ENCODE assay signal across 13 cellular contexts in the genomic region with DNA sequence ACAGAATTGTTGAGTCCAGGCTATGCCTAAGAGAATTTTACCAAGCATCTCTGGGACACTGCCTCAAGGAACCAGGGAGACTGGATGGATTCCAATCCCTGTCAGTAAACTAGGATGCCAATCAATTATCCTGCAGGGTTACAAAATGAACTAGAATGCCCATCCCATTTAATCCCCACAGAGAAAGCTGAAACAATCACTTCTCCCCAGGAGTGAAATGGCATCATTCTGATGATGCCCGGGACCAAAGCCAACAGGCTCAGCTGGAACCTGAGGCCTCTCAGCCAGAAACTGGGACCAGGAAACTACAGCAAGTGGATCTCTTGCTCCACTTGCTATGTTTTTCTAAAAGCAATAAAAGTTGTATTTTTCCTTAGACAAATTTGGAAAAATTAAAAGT.
A peak's percentile ranks its signal among the peaks of the same experiment; 100 is the strongest.
DNase-seq lines count a peak whose midpoint lies in the region; ATAC-seq lines count a peak whose summit lies in the region.
"Had no signal": no experiment of that assay in that cellular context is flagged by ENCODE, and none has a peak within 500 bp of the region (broad histone marks: within the 10 kb centered on the region; RNA-seq: fewer than 3 reads in every experiment).

No MANE protein-coding gene starts in this region.

- DNase-seq in DMS 273 (lab: John Stamatoyannopoulos, UW; ENCODE audit: unreplicated experiment) = peak; percentile 37
- DNase-seq in DMS 273 treated with DMSO at 0.1 percent for 48 hours (lab: John Stamatoyannopoulos, UW) = no peak
- peak; percentile 3 to 59 for DNase-seq in NCI-H446 (lab: John Stamatoyannopoulos, UW)
- DNase-seq in dermis blood vessel endothelial cell = peak; percentile 9
- DNase-seq in renal cortical epithelial cell (ENCODE audit: low read depth) = peak; percentile 63
- DNase-seq in activated naive CD4-positive, alpha-beta T cell treated with Interleukin-2 at 50 U/mL for 16 hours = no peak
- no peak for DNase-seq in left lobe of liver (ENCODE audit: low spot score)
- DNase-seq in RKO (ENCODE audit: low spot score) = no peak
- DNase-seq: activated CD8-positive, alpha-beta memory T cell treated with anti-CD3 and anti-CD28 coated beads, Interleukin-2, amount 50 U/mL, for 48 hours; activated naive CD8-positive, alpha-beta T cell treated with anti-CD3 and anti-CD28 coated beads, Interleukin-2, amount 50 U/mL, for 24 hours; CD4-positive, CD25-positive, alpha-beta regulatory T cell; naive thymus-derived CD8-positive, alpha-beta T cell; T-cell had no signal

- no peak for ATAC-seq in left lobe of liver
- ATAC-seq: activated naive CD8-positive, alpha-beta T cell treated with anti-CD3 and anti-CD28 coated beads, Interleukin-2, amount 50 U/mL, for 24 hours; naive thymus-derived CD8-positive, alpha-beta T cell; T-cell had no signal

Comparison
In these comparisons a context has a peak if more than half of its experiments do, and no peak if none do; other contexts are left out.
1. DNase-seq: peak in DMS 273 (single experiment), NCI-H446 (2 of 2), dermis blood vessel endothelial cell (single experiment) and renal cortical epithelial cell (single experiment); none in DMS 273 treated with DMSO at 0.1 percent for 48 hours (single experiment), activated naive CD4-positive, alpha-beta T cell treated with Interleukin-2 at 50 U/mL for 16 hours (single experiment), left lobe of liver (single experiment) and RKO (single experiment).